1 cellular context compared by ENCODE assay signal in the genomic region with DNA sequence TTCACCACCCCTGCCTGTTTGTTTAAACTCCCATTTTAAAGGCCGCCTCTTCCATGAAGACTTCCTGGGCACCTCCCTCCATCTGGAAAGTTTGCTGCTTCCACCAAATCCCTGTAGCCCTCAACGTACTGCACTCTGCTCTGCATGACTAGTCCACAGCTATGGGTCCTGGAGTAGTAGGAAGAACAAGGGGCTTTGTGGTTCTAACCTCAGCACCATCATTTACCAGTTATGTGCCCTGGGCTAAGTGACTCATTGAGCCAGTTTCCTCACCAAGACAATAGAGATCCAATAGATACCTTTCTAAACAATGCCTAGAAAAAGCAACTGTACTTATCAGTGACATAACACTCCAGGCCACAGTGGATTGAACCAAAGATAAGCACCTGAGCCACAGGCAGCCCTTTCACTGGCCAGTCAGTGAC.
A peak's percentile ranks its signal among the peaks of the same experiment; 100 is the strongest.
TF ChIP-seq lines count a peak whose summit lies in the region.

No MANE protein-coding gene starts in this region.

TF ChIP-seq in Ishikawa, 13 proteins besides CTCF, POLR2A, EP300 and RAD21 (continued from another document):
- TF ChIP-seq REST (IDR thresholded peaks at IDR 0.05; ENCODE audit: low read depth) (no peak), TCF12 (IDR thresholded peaks at IDR 0.05; ENCODE audit: low read depth) (peak; percentile 80), MAX (IDR thresholded peaks at IDR 0.05) (peak; percentile 16; the same call in 1 of the 2 replicates), CEBPB (IDR thresholded peaks at IDR 0.05) (no peak)
